11 cellular contexts compared by ENCODE assay signal in the genomic region with DNA sequence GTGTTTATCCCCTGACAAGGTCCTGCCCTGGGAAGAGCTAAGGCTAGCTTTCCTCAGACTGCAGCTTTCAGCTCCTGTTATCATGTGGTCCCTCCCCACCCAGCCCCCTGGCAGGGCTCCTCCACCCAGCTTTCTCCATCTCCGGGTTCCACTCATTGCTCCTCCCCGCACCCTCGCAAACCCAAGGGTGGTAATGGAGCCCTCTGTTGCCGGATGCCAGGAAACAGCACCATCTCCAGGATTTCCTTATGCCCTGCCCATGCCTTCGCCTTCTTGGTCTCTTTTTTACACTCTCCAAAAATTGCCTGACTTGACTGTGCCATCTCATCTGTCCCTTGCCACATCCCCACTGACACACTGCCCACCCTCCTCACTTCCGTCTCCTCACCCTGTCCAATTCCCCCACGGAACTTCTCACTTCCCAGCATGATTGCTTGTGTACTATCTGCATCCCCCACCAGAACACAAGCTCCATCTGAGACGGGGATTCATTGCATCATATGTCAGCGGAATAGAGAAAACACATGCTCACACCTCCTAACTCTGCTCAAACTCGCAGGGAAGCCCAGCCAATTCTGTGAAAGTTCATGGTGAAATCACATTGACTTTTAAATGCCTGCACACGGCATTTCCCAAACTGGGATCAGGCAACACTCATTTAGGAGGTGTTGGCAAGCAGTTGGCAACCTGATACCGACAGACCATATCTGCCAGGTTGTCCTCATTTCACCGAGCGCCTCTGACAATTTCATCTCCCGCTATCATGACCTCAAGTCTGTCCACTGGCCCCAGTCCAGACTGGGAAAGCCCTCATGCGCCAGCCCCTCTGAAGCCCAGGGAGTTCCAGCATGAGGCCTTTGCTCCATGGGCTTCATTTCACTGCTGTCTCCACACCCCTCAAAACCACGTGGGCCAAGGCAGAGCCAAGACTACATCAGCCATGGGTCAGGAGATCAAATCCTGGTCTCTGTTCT.
A peak's percentile ranks its signal among the peaks of the same experiment; 100 is the strongest.
DNase-seq lines count a peak whose midpoint lies in the region; ATAC-seq and TF ChIP-seq lines count a peak whose summit lies in the region.
"Had no signal": no experiment of that assay in that cellular context is flagged by ENCODE, and none has a peak within 500 bp of the region (broad histone marks: within the 10 kb centered on the region; RNA-seq: fewer than 3 reads in every experiment).

No MANE protein-coding gene starts in this region.

- ATAC-seq in HCT116 (no peak), HG03159 (IDR thresholded peaks at IDR 0.05; ENCODE audit: unreplicated experiment) (no peak)
- no peak for ATAC-seq in CD4-positive, alpha-beta T cell (ENCODE audit: poor library complexity)

- no peaks in the 10 kb centered on the region for H3K36me3 Mint-ChIP-seq in CD4-positive, alpha-beta T cell (ENCODE audit: low read depth)

- H3K9me2 ChIP-seq in HCT116 (ENCODE audit: insufficient read depth), result no peaks in the 10 kb centered on the region

- no peak overlapping the region for H3K4me3 Mint-ChIP-seq in CD4-positive, alpha-beta T cell
- H3K4me3 Mint-ChIP-seq: activated CD4-positive, alpha-beta memory T cell treated with anti-CD3 and anti-CD28 coated beads, Interleukin-2, amount 10 ng/mL, durations not matched to agents 7 days and 5 days; neural crest cell had no signal

- no peak for TF ChIP-seq CTCF in HCT116 (IDR thresholded peaks at IDR 0.05 in 2 of 3, conservative IDR thresholded peaks at IDR 0.05 in 1 of 3; ENCODE audit: borderline replicate concordance in 1 of 3, insufficient read depth in 1 of 3, low read depth in 2 of 3, low read length in 2 of 3)
- TF ChIP-seq CTCF in brain microvascular endothelial cell (IDR thresholded peaks at IDR 0.05; ENCODE audit: low read depth, low read length, missing control alignments), result no peak
- TF ChIP-seq CTCF in left ventricle myocardium inferior (IDR thresholded peaks at IDR 0.05; ENCODE audit: borderline replicate concordance), result no peak
- no peak for TF ChIP-seq CTCF in spleen (IDR thresholded peaks at IDR 0.05 in 8 of 11, conservative IDR thresholded peaks at IDR 0.05 in 3 of 11)
- TF ChIP-seq CTCF in CD4-positive, alpha-beta T cell (IDR thresholded peaks at IDR 0.05), result no peak

- no peak overlapping the region for H3K27ac ChIP-seq in HCT116 (ENCODE audit: low read depth, low read length)
- peak overlapping the region; percentile 22 for H3K27ac ChIP-seq in brain microvascular endothelial cell
- H3K27ac ChIP-seq in left ventricle myocardium inferior (replicated peaks), result peak overlapping the region; percentile 88
- no peak overlapping the region for H3K27ac ChIP-seq in spleen
- no peak overlapping the region for H3K27ac ChIP-seq in CD4-positive, alpha-beta T cell (ENCODE audit: low read depth, low read length)
- H3K27ac ChIP-seq: SK-N-MC had no signal

- in situ Hi-C loops in brain microvascular endothelial cell (cut with HindIII; ENCODE audit: low pct_ligation_motif_present, low sequenced_read_pairs), result no loop called here

- DNase-seq in HCT116 (ENCODE audit: low read depth, low spot score), result no peak
- no peak for DNase-seq in brain microvascular endothelial cell
- peak; percentile 82 for DNase-seq in left ventricle myocardium inferior
- peak; percentile 29 for DNase-seq in spleen
- no peak for DNase-seq in HPDE6-E6E7 (ENCODE audit: extremely low spot score)
- DNase-seq in CD4-positive, alpha-beta T cell, result no peak
- DNase-seq in SKM-1 (lab: John Stamatoyannopoulos, UW; ENCODE audit: unreplicated experiment), result no peak
- DNase-seq: activated CD4-positive, alpha-beta memory T cell treated with anti-CD3 and anti-CD28 coated beads, Interleukin-2, amount 10 ng/mL, durations not matched to agents 7 days and 5 days had no signal

- CTCF ChIA-PET in HCT116 (lab: Charles Lee), result no interaction called here
- CTCF ChIA-PET in CD4-positive, alpha-beta T cell (lab: Charles Lee), result no interaction called here

- H3K36me3 ChIP-seq in HCT116 (ENCODE audit: control insufficient read depth in 1 of 2, insufficient read depth in 2 of 2, low read length in 2 of 2) (no peaks in the 10 kb centered on the region), brain microvascular endothelial cell (replicated peaks) (no peaks in the 10 kb centered on the region), left ventricle myocardium inferior (no peaks in the 10 kb centered on the region), spleen (no peaks in the 10 kb centered on the region)

- POLR2A ChIA-PET in HCT116 (lab: Charles Lee), result no interaction called here
- POLR2A ChIA-PET in CD4-positive, alpha-beta T cell (lab: Charles Lee), result no interaction called here

- no peak overlapping the region for H3K4me3 ChIP-seq in HCT116 (replicated peaks in 1 of 2; ENCODE audit: low read depth in 1 of 2, low read length in 2 of 2)
- no peak overlapping the region for H3K4me3 ChIP-seq in brain microvascular endothelial cell (ENCODE audit: low read depth, low read length)
- H3K4me3 ChIP-seq in left ventricle myocardium inferior, result no peak overlapping the region
- H3K4me3 ChIP-seq in spleen, result no peak overlapping the region
- H3K4me3 ChIP-seq: SK-N-MC had no signal

- no peaks in the 10 kb centered on the region for H3K4me1 Mint-ChIP-seq in CD4-positive, alpha-beta T cell (ENCODE audit: low read depth)
- H3K4me1 Mint-ChIP-seq: activated CD4-positive, alpha-beta memory T cell treated with anti-CD3 and anti-CD28 coated beads, Interleukin-2, amount 10 ng/mL, durations not matched to agents 7 days and 5 days had no signal

- RAD21 ChIA-PET in HCT116 (lab: Charles Lee; ENCODE audit: low non-redundant PET in 1 of 2, low total read pairs in 2 of 2, uncharacterized antibody in 2 of 2, unreplicated experiment in 2 of 2), result no interaction called here

- peak; percentile 24; the same call in 1 of the 2 replicates for TF ChIP-seq RAD21 in HCT116 (IDR thresholded peaks at IDR 0.05; ENCODE audit: low read depth)

- H3K27me3 Mint-ChIP-seq in CD4-positive, alpha-beta T cell, result peaks cover 29% of the 10 kb centered on the region

- H2AFZ ChIP-seq in HCT116 (ENCODE audit: low read depth, low read length, poor library complexity, severe bottlenecking), result no peak overlapping the region

- no peaks in the 10 kb centered on the region for H3K79me2 ChIP-seq in HCT116 (ENCODE audit: insufficient read depth, low read length)

- no peaks in the 10 kb centered on the region for H4K20me1 ChIP-seq in HCT116 (ENCODE audit: insufficient read depth)

- WGBS in spleen, 5 donors, result 57 to 66% (median 58%) methylated on average over 17 of the region's 17 CpGs

- no peaks in the 10 kb centered on the region for H3K9me3 ChIP-seq in HCT116 (ENCODE audit: control insufficient read depth in 1 of 2, insufficient read depth in 1 of 2, low read depth in 1 of 2, low read length in 2 of 2)
- no peaks in the 10 kb centered on the region for H3K9me3 ChIP-seq in left ventricle myocardium inferior (replicated peaks)
- no peaks in the 10 kb centered on the region for H3K9me3 ChIP-seq in spleen
- no peaks in the 10 kb centered on the region for H3K9me3 ChIP-seq in CD4-positive, alpha-beta T cell (ENCODE audit: control insufficient read depth, low read length)

- H3K9ac ChIP-seq in HCT116 (ENCODE audit: low read length), result no peak overlapping the region

- peak overlapping the region; percentile 51 for H3K4me2 ChIP-seq in HCT116 (ENCODE audit: low read length)

- intact Hi-C loops in HCT116 (cut with micrococcal nuclease) (no loop called here), left ventricle myocardium inferior (cut with micrococcal nuclease) (no loop called here), spleen (cut with DNase I; ENCODE audit: low total_unique reads) (no loop called here)
- intact Hi-C loops in CD4-positive, alpha-beta T cell (cut with DNase I, micrococcal nuclease), result no loop called here

- H3K27me3 ChIP-seq in HCT116 (ENCODE audit: insufficient read depth, low read length) (0 out of 2 replicates have a peak, but pooled peaks cover 3% of the 10 kb centered on the region), brain microvascular endothelial cell (replicated peaks) (no peaks in the 10 kb centered on the region), left ventricle myocardium inferior (ENCODE audit: low read depth) (peaks cover 22% of the 10 kb centered on the region), spleen (replicated peaks in 1 of 7) (peaks cover 0 to 61% (median 0%) of the 10 kb centered on the region in 7 donors)
- H3K27me3 ChIP-seq in CD4-positive, alpha-beta T cell (ENCODE audit: control insufficient read depth, insufficient read depth, low read length), result peaks cover 23% of the 10 kb centered on the region

- BruUV-seq in HCT116 (replicated peaks; lab: Mats Ljungman, UMichigan), result no TSS peak

- no peak overlapping the region for H3K27ac Mint-ChIP-seq in CD4-positive, alpha-beta T cell
- H3K27ac Mint-ChIP-seq: activated CD4-positive, alpha-beta memory T cell treated with anti-CD3 and anti-CD28 coated beads, Interleukin-2, amount 10 ng/mL, durations not matched to agents 7 days and 5 days had no signal

- peaks cover 12 to 52% of the 10 kb centered on the region in 2 experiments for H3K4me1 ChIP-seq in HCT116 (ENCODE audit: control insufficient read depth in 1 of 2, insufficient read depth in 2 of 2, low read length in 2 of 2)
- H3K4me1 ChIP-seq in left ventricle myocardium inferior, result peaks cover 56% of the 10 kb centered on the region
- H3K4me1 ChIP-seq in spleen, result peaks cover 0 to 20% (median 11%) of the 10 kb centered on the region in 6 donors

- H3K9me3 Mint-ChIP-seq in CD4-positive, alpha-beta T cell, result no peaks in the 10 kb centered on the region
- H3K9me3 Mint-ChIP-seq: activated CD4-positive, alpha-beta memory T cell treated with anti-CD3 and anti-CD28 coated beads, Interleukin-2, amount 10 ng/mL, durations not matched to agents 7 days and 5 days; neural crest cell had no signal

- no peak for TF ChIP-seq POLR2A in HCT116 (IDR thresholded peaks at IDR 0.05; ENCODE audit: borderline replicate concordance, extremely low read depth, insufficient read depth, insufficient read length)
- TF ChIP-seq POLR2A in spleen (IDR thresholded peaks at IDR 0.05), result no peak

TF ChIP-seq in HCT116, 20 proteins besides CTCF, POLR2A, EP300 and RAD21:
- TF ChIP-seq JUND (IDR thresholded peaks at IDR 0.05) (no peak), ATF3 (IDR thresholded peaks at IDR 0.05) (no peak), CBX3 (IDR thresholded peaks at IDR 0.05; ENCODE audit: low read depth) (no peak)

Comparison
In these comparisons a context has a peak if more than half of its experiments do, and no peak if none do; other contexts are left out.
1. DNase-seq: peak in left ventricle myocardium inferior (single experiment) and spleen (single experiment); none in HCT116 (single experiment), brain microvascular endothelial cell (single experiment), HPDE6-E6E7 (single experiment), CD4-positive, alpha-beta T cell (0 of 10) and SKM-1 (single experiment).
2. H3K27ac ChIP-seq: peak in brain microvascular endothelial cell (single experiment) and left ventricle myocardium inferior (single experiment); none in HCT116 (single experiment), spleen (0 of 8) and CD4-positive, alpha-beta T cell (single experiment).